ENCODE assay signal across 24 cellular contexts in the genomic region with DNA sequence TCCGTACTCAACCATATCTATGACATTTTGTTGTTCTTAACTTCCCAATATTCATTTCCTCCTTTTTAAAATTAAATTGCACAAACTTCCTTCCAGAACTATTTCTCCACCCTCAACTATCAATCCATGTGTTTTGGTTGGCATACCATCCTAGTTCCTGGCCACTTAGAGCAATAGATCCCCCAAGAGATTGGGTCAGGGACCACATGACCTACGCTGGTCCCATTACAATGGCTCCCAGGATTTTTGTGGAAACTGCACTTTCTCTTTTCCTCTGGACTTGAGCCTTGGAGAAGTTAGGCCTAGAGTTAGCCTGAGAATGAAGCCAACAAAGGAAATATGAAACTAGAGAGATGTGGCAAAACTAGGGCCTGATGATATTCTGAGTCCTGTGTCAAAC. TPM values are rescaled to one million over a fixed set of nuclear protein-coding genes. Genes with fewer than 3 reads are reported as not detected.
DNase-seq lines count a peak whose midpoint lies in the region; ATAC-seq and TF ChIP-seq lines count a peak whose summit lies in the region.
"Had no signal": no experiment of that assay in that cellular context is flagged by ENCODE, and none has a peak within 500 bp of the region (broad histone marks: within the 10 kb centered on the region; RNA-seq: fewer than 3 reads in every experiment).

No MANE protein-coding gene starts in this region.

- no peaks in the 10 kb centered on the region for H4K20me1 ChIP-seq in HCT116 (ENCODE audit: insufficient read depth)
- no peaks in the 10 kb centered on the region for H4K20me1 ChIP-seq in neural progenitor cell (ENCODE audit: low read depth)
- no peaks in the 10 kb centered on the region for H4K20me1 ChIP-seq in smooth muscle cell (ENCODE audit: low read depth)
- H4K20me1 ChIP-seq: BLaER1 treated with 17β-estradiol and CSF1 and Interleukin-3, amounts not matched to agents 10 nM and 100 nM had no signal

- H3K79me2 ChIP-seq in HCT116 (ENCODE audit: insufficient read depth, low read length): no peaks in the 10 kb centered on the region
- no peaks in the 10 kb centered on the region for H3K79me2 ChIP-seq in neural progenitor cell (ENCODE audit: low read depth)
- no peaks in the 10 kb centered on the region for H3K79me2 ChIP-seq in smooth muscle cell (ENCODE audit: low read depth)

- peaks cover 16% of the 10 kb centered on the region for H3K4me1 Mint-ChIP-seq in neural progenitor cell
- H3K4me1 Mint-ChIP-seq: CD4-positive, alpha-beta memory T cell had no signal

- TF ChIP-seq POLR2A in HCT116 (IDR thresholded peaks at IDR 0.05; ENCODE audit: borderline replicate concordance, extremely low read depth, insufficient read depth, insufficient read length): no peak

- no TSS peak for BruUV-seq in HCT116 (replicated peaks; lab: Mats Ljungman, UMichigan)

- H2AFZ ChIP-seq in HCT116 (ENCODE audit: low read depth, low read length, poor library complexity, severe bottlenecking) (peak overlapping the region; percentile 9), neural progenitor cell (replicated peaks) (peak overlapping the region; percentile 19), smooth muscle cell (ENCODE audit: low read depth) (no peak overlapping the region)
- H2AFZ ChIP-seq: GM23248 had no signal

- DNase-seq in HCT116 (ENCODE audit: low read depth, low spot score): no peak
- peak; percentile 42 for DNase-seq in fibroblast of the aortic adventitia (ENCODE audit: low read depth)
- DNase-seq in neural progenitor cell (ENCODE audit: low spot score): no peak
- no peak for DNase-seq in smooth muscle cell (lab: John Stamatoyannopoulos, UW; ENCODE audit: unreplicated experiment)
- no peak for DNase-seq in aorta
- DNase-seq in posterior cingulate gyrus: no peak
- DNase-seq in stimulated activated CD4-positive, alpha-beta T cell treated with anti-CD3 and anti-CD28 coated beads, Interleukin-12 subunit alpha, Interleukin-12 subunit beta, amount 100 ng/mL, for 4 hours: no peak
- DNase-seq: AML-193; CD4-positive, alpha-beta memory T cell; COR-L47; GM23248; NCI-H1105; NCI-H1436 treated with DMSO at 0.1 percent for 48 hours; NCI-H187 treated with DMSO at 0.1 percent for 48 hours; NCI-H524; NCI-H774; SJCRH30 had no signal

- ATAC-seq in HCT116: no peak
- no peak for ATAC-seq in aorta (ENCODE audit: low FRiP score)
- ATAC-seq: A549 had no signal

- H3K9ac ChIP-seq in HCT116 (ENCODE audit: low read length) (no peak overlapping the region), neural progenitor cell (no peak overlapping the region), smooth muscle cell (ENCODE audit: low read depth) (no peak overlapping the region)
- H3K9ac ChIP-seq: BLaER1 treated with 17β-estradiol and CSF1 and Interleukin-3, amounts not matched to agents 10 nM and 100 nM; GM23248; KMS-11 had no signal

- H3K9me2 ChIP-seq in HCT116 (ENCODE audit: insufficient read depth): no peaks in the 10 kb centered on the region

- 96% methylated on average over 2 of the region's 2 CpGs for WGBS in smooth muscle cell (ENCODE audit: low lambda C conversion rate)
- 85 to 87% methylated on average over 2 of the region's 2 CpGs for WGBS in aorta, 2 donors

- CTCF ChIA-PET in HCT116 (lab: Charles Lee): no interaction called here

- H3F3A ChIP-seq in neural progenitor cell (ENCODE audit: low read depth): no peaks in the 10 kb centered on the region
- no peaks in the 10 kb centered on the region for H3F3A ChIP-seq in smooth muscle cell (ENCODE audit: low read depth)

- H3K9me3 Mint-ChIP-seq in neural progenitor cell: peaks cover under 1% of the 10 kb centered on the region
- H3K9me3 Mint-ChIP-seq: CD4-positive, alpha-beta memory T cell; IgD-negative memory B cell had no signal

- H3K4me3 ChIP-seq in HCT116 (replicated peaks in 1 of 2; ENCODE audit: low read depth in 1 of 2, low read length in 2 of 2) (no peak overlapping the region), fibroblast of the aortic adventitia (ENCODE audit: low read depth, low read length) (no peak overlapping the region), neural progenitor cell (no peak overlapping the region), smooth muscle cell (no peak overlapping the region), aorta (ENCODE audit: low read length in 2 of 2) (no peak overlapping the region)
- H3K4me3 ChIP-seq: A549; BLaER1 treated with 17β-estradiol and CSF1 and Interleukin-3, amounts not matched to agents 10 nM and 100 nM; GM23248; HAP-1; SJCRH30 had no signal

- no peaks in the 10 kb centered on the region for H3K27me3 Mint-ChIP-seq in neural progenitor cell (ENCODE audit: insufficient read depth, low read depth)
- H3K27me3 Mint-ChIP-seq: IgD-negative memory B cell had no signal

- H3K9me3 ChIP-seq in HCT116 (ENCODE audit: control insufficient read depth in 1 of 2, insufficient read depth in 1 of 2, low read depth in 1 of 2, low read length in 2 of 2) (no peaks in the 10 kb centered on the region), neural progenitor cell (ENCODE audit: low read depth) (no peaks in the 10 kb centered on the region), smooth muscle cell (replicated peaks; ENCODE audit: low read depth) (no peaks in the 10 kb centered on the region), aorta (ENCODE audit: control insufficient read depth, low read length) (no peaks in the 10 kb centered on the region)
- H3K9me3 ChIP-seq: A549; BLaER1 treated with 17β-estradiol and CSF1 and Interleukin-3, amounts not matched to agents 10 nM and 100 nM; HAP-1 had no signal

- RAD21 ChIA-PET in HCT116 (lab: Charles Lee; ENCODE audit: low non-redundant PET in 1 of 2, low total read pairs in 2 of 2, uncharacterized antibody in 2 of 2, unreplicated experiment in 2 of 2): no interaction called here

- H3K36me3 Mint-ChIP-seq in neural progenitor cell: no peaks in the 10 kb centered on the region
- H3K36me3 Mint-ChIP-seq: CD4-positive, alpha-beta memory T cell; IgD-negative memory B cell had no signal

- H3K27me3 ChIP-seq in HCT116 (ENCODE audit: insufficient read depth, low read length) (no peaks in the 10 kb centered on the region), neural progenitor cell (no peaks in the 10 kb centered on the region), smooth muscle cell (ENCODE audit: low read depth) (no peaks in the 10 kb centered on the region), aorta (ENCODE audit: control insufficient read depth in 1 of 2, insufficient read depth in 2 of 2, low read length in 1 of 2) (no peaks in the 10 kb centered on the region)
- H3K27me3 ChIP-seq: BLaER1 treated with 17β-estradiol and CSF1 and Interleukin-3, amounts not matched to agents 10 nM and 100 nM; SJCRH30 had no signal

- H3K36me3 ChIP-seq in HCT116 (ENCODE audit: control insufficient read depth in 1 of 2, insufficient read depth in 2 of 2, low read length in 2 of 2) (no peaks in the 10 kb centered on the region), neural progenitor cell (no peaks in the 10 kb centered on the region), smooth muscle cell (ENCODE audit: low read depth) (no peaks in the 10 kb centered on the region), aorta (ENCODE audit: control insufficient read depth in 1 of 2, insufficient read depth in 2 of 2, low read length in 1 of 2) (no peaks in the 10 kb centered on the region)
- H3K36me3 ChIP-seq: BLaER1 treated with 17β-estradiol and CSF1 and Interleukin-3, amounts not matched to agents 10 nM and 100 nM; HAP-1; SJCRH30 had no signal

- POLR2A ChIA-PET in HCT116 (lab: Charles Lee): no interaction called here

- H3K27ac Mint-ChIP-seq in neural progenitor cell: no peak overlapping the region
- H3K27ac Mint-ChIP-seq: IgD-negative memory B cell had no signal

- no peaks in the 10 kb centered on the region for H3K4me1 ChIP-seq in HCT116 (ENCODE audit: control insufficient read depth in 1 of 2, insufficient read depth in 2 of 2, low read length in 2 of 2)
- no peaks in the 10 kb centered on the region for H3K4me1 ChIP-seq in neural progenitor cell
- no peaks in the 10 kb centered on the region for H3K4me1 ChIP-seq in smooth muscle cell (ENCODE audit: low read depth)
- H3K4me1 ChIP-seq in aorta (ENCODE audit: control insufficient read depth in 1 of 2, insufficient read depth in 2 of 2, low read length in 2 of 2): no peaks in the 10 kb centered on the region
- H3K4me1 ChIP-seq: A549 had no signal

- TF ChIP-seq CTCF in 22Rv1 (IDR thresholded peaks at IDR 0.05) (no peak), HCT116 (IDR thresholded peaks at IDR 0.05 in 2 of 3, conservative IDR thresholded peaks at IDR 0.05 in 1 of 3; ENCODE audit: borderline replicate concordance in 1 of 3, insufficient read depth in 1 of 3, low read depth in 2 of 3, low read length in 2 of 3) (no peak), fibroblast of the aortic adventitia (IDR thresholded peaks at IDR 0.05; ENCODE audit: insufficient read depth, low read length) (no peak), neural progenitor cell (IDR thresholded peaks at IDR 0.05) (no peak), smooth muscle cell (IDR thresholded peaks at IDR 0.05; ENCODE audit: borderline replicate concordance, insufficient read depth, poor library complexity, severe bottlenecking) (no peak)

- TF ChIP-seq RAD21 in HCT116 (IDR thresholded peaks at IDR 0.05; ENCODE audit: low read depth): no peak

- intact Hi-C loops in HCT116 (cut with micrococcal nuclease): loop anchor here (10.0 kb wide), 1 partner anchor 201 kb away; a partner anchor contains a TSS
- intact Hi-C loops in aorta (cut with DNase I): loop anchor here in 1 of 2 donors (5.0 to 10.0 kb wide), 2 partner anchors 791 to 1023 kb away; no protein-coding TSS in a partner anchor
- intact Hi-C loops in posterior cingulate gyrus (cut with DNase I): loop anchor here (5.0 kb wide), 2 partner anchors 793 to 1238 kb away; no protein-coding TSS in a partner anchor

- H3K4me2 ChIP-seq in HCT116 (ENCODE audit: low read length): no peak overlapping the region
- no peak overlapping the region for H3K4me2 ChIP-seq in neural progenitor cell
- H3K4me2 ChIP-seq in smooth muscle cell: no peak overlapping the region
- H3K4me2 ChIP-seq: A549, KMS-11 had no signal

- H3K27ac ChIP-seq in 22Rv1 (peak overlapping the region; percentile 50), HCT116 (ENCODE audit: low read depth, low read length) (no peak overlapping the region), neural progenitor cell (no peak overlapping the region), smooth muscle cell (ENCODE audit: low read depth) (no peak overlapping the region), aorta (ENCODE audit: low read depth in 1 of 2, low read length in 2 of 2) (no peak overlapping the region)
- H3K27ac ChIP-seq: A549; BLaER1 treated with 17β-estradiol and CSF1 and Interleukin-3, amounts not matched to agents 10 nM and 100 nM; GM23248; HL-60; KMS-11; SJCRH30 had no signal

- no peak overlapping the region for H3K4me3 Mint-ChIP-seq in neural progenitor cell
- H3K4me3 Mint-ChIP-seq: CD4-positive, alpha-beta memory T cell; IgD-negative memory B cell had no signal

RNA-seq across cellular contexts. Expression of a gene that starts 55.7 kb away (rescaled TPM):
- total RNA-seq in HCT116 (2021; ENCODE audit: unreplicated experiment): 5.8 TPM
- 1.7 and 3.5 TPM in 2 replicates for polyA plus RNA-seq in HCT116 (2012)
- total RNA-seq in fibroblast of the aortic adventitia (ENCODE audit: low replicate concordance): 4.9 and 18.7 TPM in 2 replicates
- total RNA-seq in neural progenitor cell (ENCODE audit: low replicate concordance): 55.4 and 93.5 TPM in 2 replicates
- 29.9 and 33.6 TPM in 2 replicates for total RNA-seq in smooth muscle cell
- 8.0 and 9.8 TPM in 2 replicates for polyA plus RNA-seq in smooth muscle cell
- 10 to 100 TPM; 17.1 to 25.2 TPM for total RNA-seq in aorta
- 10 to 100 TPM in 1 of 2 donors, 1 to 10 TPM in 1; 9.5 to 13.3 TPM for polyA plus RNA-seq in aorta

RNA-seq across cellular contexts. Expression of a gene that starts 59.2 kb away (rescaled TPM):
- 3.0 TPM for total RNA-seq in HCT116 (2021; ENCODE audit: unreplicated experiment)
- not detected in 2 replicates for polyA plus RNA-seq in HCT116 (2012)
- total RNA-seq in fibroblast of the aortic adventitia (ENCODE audit: low replicate concordance): 4,453 and 32,213 TPM in 2 replicates
- 28.0 and 47.9 TPM in 2 replicates for total RNA-seq in neural progenitor cell (ENCODE audit: low replicate concordance)
- total RNA-seq in smooth muscle cell: 4,221 and 4,749 TPM in 2 replicates
- polyA plus RNA-seq in smooth muscle cell: 7,069 and 10,006 TPM in 2 replicates
- total RNA-seq in aorta: 1,000 to 10,000 TPM in 1 of 2 donors, 100 to 1,000 TPM in 1; 844 to 1,770 TPM
- 1,000 to 10,000 TPM in 1 of 2 donors, 100 to 1,000 TPM in 1; 282 to 1,047 TPM for polyA plus RNA-seq in aorta
- total RNA-seq: CD4-positive, alpha-beta memory T cell had no signal
- polyA plus RNA-seq: CD4-positive, alpha-beta memory T cell; IgD-negative memory B cell had no signal

Comparison
In these comparisons a context has a peak if more than half of its experiments do, and no peak if none do; other contexts are left out.
1. RNA of a gene that starts 59.2 kb away (total RNA-seq): 4,453 to 32,213 TPM in fibroblast of the aortic adventitia, 4,221 to 4,749 TPM in smooth muscle cell and 844 to 1,770 TPM in aorta; 28.0 to 47.9 TPM in neural progenitor cell and 3.0 TPM in HCT116 (single experiment); every median in the first group is over 10 times any median in the second.